9 cellular contexts compared by ENCODE assay signal in genomic region chr22:28976588-28976987, GRCh38.
DNase-seq lines count a peak whose midpoint lies in the region; ATAC-seq and TF ChIP-seq lines count a peak whose summit lies in the region.
"Had no signal": no experiment of that assay in that cellular context is flagged by ENCODE, and none has a peak within 500 bp of the region (broad histone marks: within the 10 kb centered on the region; RNA-seq: fewer than 3 reads in every experiment).

No MANE protein-coding gene starts in this region.

- peaks cover 32 to 60% (median 48%) of the 10 kb centered on the region in 5 donors for H3K27me3 Mint-ChIP-seq in naive thymus-derived CD8-positive, alpha-beta T cell

- peak overlapping the region; percentile 31 for H3K27ac ChIP-seq in RWPE2 (ENCODE audit: poor library complexity, severe bottlenecking)
- peak overlapping the region; percentile 82 for H3K27ac ChIP-seq in smooth muscle cell (ENCODE audit: low read depth)
- H3K27ac ChIP-seq in coronary artery = no peak overlapping the region

- H3K4me1 ChIP-seq in RWPE2 (ENCODE audit: insufficient read depth, poor library complexity, severe bottlenecking) (peaks cover 27% of the 10 kb centered on the region), smooth muscle cell (ENCODE audit: low read depth) (peaks cover 19% of the 10 kb centered on the region)

- TF ChIP-seq CTCF in RWPE2 (IDR thresholded peaks at IDR 0.05; ENCODE audit: poor library complexity, severe bottlenecking) (no peak), smooth muscle cell (IDR thresholded peaks at IDR 0.05; ENCODE audit: borderline replicate concordance, insufficient read depth, poor library complexity, severe bottlenecking) (no peak), coronary artery (IDR thresholded peaks at IDR 0.05) (no peak)

- H3K9me3 Mint-ChIP-seq in naive thymus-derived CD8-positive, alpha-beta T cell = no peaks in the 10 kb centered on the region

- peak overlapping the region; percentile 72 for H3K4me2 ChIP-seq in smooth muscle cell

- H3K27me3 ChIP-seq in RWPE2 (ENCODE audit: insufficient read depth, poor library complexity, severe bottlenecking) (no peaks in the 10 kb centered on the region), smooth muscle cell (ENCODE audit: low read depth) (peaks cover 13% of the 10 kb centered on the region)

- 42% methylated on average over 3 of the region's 3 CpGs for WGBS in smooth muscle cell (ENCODE audit: low lambda C conversion rate)

- peaks cover 0 to 3% (median 0%) of the 10 kb centered on the region in 3 donors for H3K36me3 Mint-ChIP-seq in naive thymus-derived CD8-positive, alpha-beta T cell

- H3K79me2 ChIP-seq in smooth muscle cell (ENCODE audit: low read depth) = peaks cover 6% of the 10 kb centered on the region

- no peak overlapping the region for H3K4me3 ChIP-seq in RWPE2 (ENCODE audit: severe bottlenecking)
- no peak overlapping the region for H3K4me3 ChIP-seq in smooth muscle cell
- no peak overlapping the region for H3K4me3 ChIP-seq in coronary artery

- no peak overlapping the region for H3K27ac Mint-ChIP-seq in naive thymus-derived CD8-positive, alpha-beta T cell
- H3K27ac Mint-ChIP-seq: B cell had no signal

- peak; percentile 37 for DNase-seq in NCI-H446 treated with DMSO at 0.1 percent for 48 hours (lab: John Stamatoyannopoulos, UW)
- no peak for DNase-seq in NCI-H446 (lab: John Stamatoyannopoulos, UW)
- DNase-seq in RWPE2 (ENCODE audit: low spot score) = no peak
- peak; percentile 47 for DNase-seq in fibroblast of the conjunctiva (ENCODE audit: low read depth)
- no peak for DNase-seq in smooth muscle cell (lab: John Stamatoyannopoulos, UW; ENCODE audit: unreplicated experiment)
- no peak for DNase-seq in left lobe of liver (ENCODE audit: low spot score)
- no peak for DNase-seq in naive thymus-derived CD8-positive, alpha-beta T cell
- no peak for DNase-seq in coronary artery (ENCODE audit: low spot score)

- H3K4me3 Mint-ChIP-seq in naive thymus-derived CD8-positive, alpha-beta T cell = no peak overlapping the region
- H3K4me3 Mint-ChIP-seq: B cell had no signal

- no peak overlapping the region for H2AFZ ChIP-seq in smooth muscle cell (ENCODE audit: low read depth)

- ATAC-seq in RWPE2 (ENCODE audit: low read depth) (peak; percentile 80), left lobe of liver (no peak)
- ATAC-seq in naive thymus-derived CD8-positive, alpha-beta T cell = no peak

- H4K20me1 ChIP-seq in smooth muscle cell (ENCODE audit: low read depth) = peaks cover 31% of the 10 kb centered on the region

- H3F3A ChIP-seq in smooth muscle cell (ENCODE audit: low read depth) = peaks cover 10% of the 10 kb centered on the region

- H3K4me1 Mint-ChIP-seq in naive thymus-derived CD8-positive, alpha-beta T cell = peaks cover 0 to 3% (median 1%) of the 10 kb centered on the region in 4 donors
- H3K4me1 Mint-ChIP-seq: B cell had no signal

- H3K9me3 ChIP-seq in RWPE2 (ENCODE audit: severe bottlenecking) = no peaks in the 10 kb centered on the region
- no peaks in the 10 kb centered on the region for H3K9me3 ChIP-seq in smooth muscle cell (replicated peaks; ENCODE audit: low read depth)

- peak overlapping the region; percentile 68 for H3K9ac ChIP-seq in smooth muscle cell (ENCODE audit: low read depth)

- H3K36me3 ChIP-seq in RWPE2 (ENCODE audit: low read depth) (no peaks in the 10 kb centered on the region), smooth muscle cell (ENCODE audit: low read depth) (no peaks in the 10 kb centered on the region)

- POLR2A ChIA-PET in naive thymus-derived CD8-positive, alpha-beta T cell (lab: Charles Lee) = no interaction called here

Comparison
In these comparisons a context has a peak if more than half of its experiments do, and no peak if none do; other contexts are left out.
1. DNase-seq: peak in NCI-H446 treated with DMSO at 0.1 percent for 48 hours (single experiment) and fibroblast of the conjunctiva (single experiment); none in NCI-H446 (0 of 2), RWPE2 (single experiment), smooth muscle cell (single experiment), left lobe of liver (single experiment), naive thymus-derived CD8-positive, alpha-beta T cell (0 of 10) and coronary artery (single experiment).
2. H3K27ac ChIP-seq: peak in RWPE2 (single experiment) and smooth muscle cell (single experiment); none in coronary artery (0 of 2).